ENCODE assay signal across 28 cellular contexts in the genomic region with DNA sequence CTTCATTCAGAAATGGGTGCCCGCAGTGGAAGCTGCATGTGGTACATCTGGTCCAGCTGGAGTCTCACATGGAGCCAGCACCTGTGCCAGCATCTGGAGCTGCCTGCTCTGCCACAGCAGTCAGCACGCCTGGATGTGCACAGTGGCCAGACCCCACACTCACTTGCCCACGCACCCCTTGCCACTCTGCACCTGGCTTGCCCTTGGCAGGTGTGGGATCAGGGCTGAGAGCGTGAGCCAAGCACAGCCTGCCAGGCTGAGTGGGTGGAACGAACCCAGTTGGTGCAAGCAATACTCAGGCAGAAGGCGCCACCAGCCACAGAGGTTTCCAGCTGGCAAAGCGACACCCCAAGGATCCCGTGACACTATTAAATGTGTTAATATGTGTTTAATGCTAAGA.
"Had no signal": no experiment of that assay in that cellular context is flagged by ENCODE, and none has a peak within 500 bp of the region (broad histone marks: within the 10 kb centered on the region; RNA-seq: fewer than 3 reads in every experiment).

No MANE protein-coding gene starts in this region.

- H3K27me3 Mint-ChIP-seq: activated CD4-positive, alpha-beta memory T cell treated with anti-CD3 and anti-CD28 coated beads for 36 hours; activated CD4-positive, alpha-beta T cell treated with anti-CD3 and anti-CD28 coated beads for 36 hours; activated CD4-positive, alpha-beta T cell treated with anti-CD3 and anti-CD28 coated beads, Interleukin-2, amount 10 ng/mL, durations not matched to agents 24 days and 14 days; activated CD8-positive, alpha-beta memory T cell treated with anti-CD3 and anti-CD28 coated beads, Interleukin-2, amount 10 ng/mL, durations not matched to agents 7 days and 5 days; activated naive CD8-positive, alpha-beta T cell; activated T-cell treated with anti-CD3 and anti-CD28 coated beads, Interleukin-2, amount 50 U/mL, for 24 hours had no signal

- FAIRE-seq: astrocyte, colon, endometrium, endothelial cell of umbilical vein had no signal

- ATAC-seq: activated CD4-positive, alpha-beta T cell treated with anti-CD3 and anti-CD28 coated beads for 36 hours; activated CD8-positive, alpha-beta memory T cell treated with anti-CD3 and anti-CD28 coated beads, Interleukin-2, amount 10 ng/mL, durations not matched to agents 7 days and 5 days; activated CD8-positive, alpha-beta T cell treated with anti-CD3 and anti-CD28 coated beads, Interleukin-2, amount 10 ng/mL, durations not matched to agents 7 days and 5 days; activated T-cell treated with anti-CD3 and anti-CD28 coated beads, Interleukin-2, amount 50 U/mL, for 72 hours had no signal

- H3K36me3 ChIP-seq: brain microvascular endothelial cell, esophagus squamous epithelium had no signal

- H3K27ac Mint-ChIP-seq: activated CD4-positive, alpha-beta memory T cell treated with anti-CD3 and anti-CD28 coated beads for 36 hours; activated CD4-positive, alpha-beta T cell treated with anti-CD3 and anti-CD28 coated beads for 36 hours; activated CD4-positive, alpha-beta T cell treated with anti-CD3 and anti-CD28 coated beads, Interleukin-2, amount 10 ng/mL, durations not matched to agents 24 days and 14 days; activated CD8-positive, alpha-beta memory T cell treated with anti-CD3 and anti-CD28 coated beads, Interleukin-2, amount 10 ng/mL, durations not matched to agents 7 days and 5 days; activated CD8-positive, alpha-beta T cell treated with anti-CD3 and anti-CD28 coated beads, Interleukin-2, amount 10 ng/mL, durations not matched to agents 7 days and 5 days; activated naive CD8-positive, alpha-beta T cell; activated T-cell treated with anti-CD3 and anti-CD28 coated beads, Interleukin-2, amount 50 U/mL, for 24 hours; activated T-cell treated with anti-CD3 and anti-CD28 coated beads, Interleukin-2, amount 50 U/mL, for 72 hours had no signal

- H3K27me3 ChIP-seq: brain microvascular endothelial cell, esophagus squamous epithelium had no signal

- DNase-seq: activated CD4-positive, alpha-beta memory T cell treated with anti-CD3 and anti-CD28 coated beads for 36 hours; activated CD4-positive, alpha-beta T cell treated with anti-CD3 and anti-CD28 coated beads for 36 hours; activated CD4-positive, alpha-beta T cell treated with anti-CD3 and anti-CD28 coated beads, Interleukin-2, amount 10 ng/mL, durations not matched to agents 24 days and 14 days; activated CD4-positive, CD25-positive, alpha-beta regulatory T cell; activated CD4-positive, CD25-positive, alpha-beta regulatory T cell treated with anti-CD3 and anti-CD28 coated beads, Interleukin-2, amount 50 U/mL, for 72 hours; activated CD8-positive, alpha-beta memory T cell treated with anti-CD3 and anti-CD28 coated beads, Interleukin-2, amount 10 ng/mL, durations not matched to agents 7 days and 5 days; activated CD8-positive, alpha-beta memory T cell treated with anti-CD3 and anti-CD28 coated beads, Interleukin-2, amount 50 U/mL, for 4 hours; activated CD8-positive, alpha-beta T cell treated with anti-CD3 and anti-CD28 coated beads, Interleukin-2, amount 10 ng/mL, durations not matched to agents 7 days and 5 days; activated gamma-delta T cell treated with Interleukin-2 at 50 U/mL for 16 hours; activated naive CD4-positive, alpha-beta T cell treated with anti-CD3 and anti-CD28 coated beads, Interleukin-2, amount 50 U/mL, for 16 hours; activated naive CD4-positive, alpha-beta T cell treated with Interleukin-2 at 50 U/mL for 16 hours; activated T-cell treated with anti-CD3 and anti-CD28 coated beads, Interleukin-2, amount 50 U/mL, for 24 hours; activated T-cell treated with anti-CD3 and anti-CD28 coated beads, Interleukin-2, amount 50 U/mL, for 72 hours; amniotic stem cell; anterior cingulate cortex; brain microvascular endothelial cell; caudate nucleus; cortex of kidney; dermis blood vessel endothelial cell; effector CD8-positive, alpha-beta T cell; esophagus squamous epithelium; foreskin melanocyte; T-helper 2 cell had no signal

- H3K36me3 Mint-ChIP-seq: activated CD4-positive, alpha-beta memory T cell treated with anti-CD3 and anti-CD28 coated beads for 36 hours; activated CD8-positive, alpha-beta memory T cell treated with anti-CD3 and anti-CD28 coated beads, Interleukin-2, amount 10 ng/mL, durations not matched to agents 7 days and 5 days; activated naive CD8-positive, alpha-beta T cell had no signal

- H3K4me3 ChIP-seq: esophagus squamous epithelium had no signal

- H3K9me3 ChIP-seq: esophagus squamous epithelium had no signal

- H3K4me1 Mint-ChIP-seq: activated CD4-positive, alpha-beta T cell treated with anti-CD3 and anti-CD28 coated beads for 36 hours; activated CD4-positive, alpha-beta T cell treated with anti-CD3 and anti-CD28 coated beads, Interleukin-2, amount 10 ng/mL, durations not matched to agents 24 days and 14 days; activated CD8-positive, alpha-beta memory T cell treated with anti-CD3 and anti-CD28 coated beads, Interleukin-2, amount 10 ng/mL, durations not matched to agents 7 days and 5 days had no signal

- H3K27ac ChIP-seq: brain microvascular endothelial cell, esophagus squamous epithelium had no signal

- H3K4me3 Mint-ChIP-seq: activated CD4-positive, alpha-beta memory T cell treated with anti-CD3 and anti-CD28 coated beads for 36 hours; activated CD4-positive, alpha-beta T cell treated with anti-CD3 and anti-CD28 coated beads for 36 hours; activated CD4-positive, alpha-beta T cell treated with anti-CD3 and anti-CD28 coated beads, Interleukin-2, amount 10 ng/mL, durations not matched to agents 24 days and 14 days; activated CD8-positive, alpha-beta memory T cell treated with anti-CD3 and anti-CD28 coated beads, Interleukin-2, amount 10 ng/mL, durations not matched to agents 7 days and 5 days; activated CD8-positive, alpha-beta T cell treated with anti-CD3 and anti-CD28 coated beads, Interleukin-2, amount 10 ng/mL, durations not matched to agents 7 days and 5 days; activated naive CD8-positive, alpha-beta T cell; activated T-cell treated with anti-CD3 and anti-CD28 coated beads, Interleukin-2, amount 50 U/mL, for 24 hours; activated T-cell treated with anti-CD3 and anti-CD28 coated beads, Interleukin-2, amount 50 U/mL, for 72 hours had no signal

- H3K9me3 Mint-ChIP-seq: activated CD4-positive, alpha-beta memory T cell treated with anti-CD3 and anti-CD28 coated beads for 36 hours; activated CD4-positive, alpha-beta T cell treated with anti-CD3 and anti-CD28 coated beads, Interleukin-2, amount 10 ng/mL, durations not matched to agents 24 days and 14 days; activated T-cell treated with anti-CD3 and anti-CD28 coated beads, Interleukin-2, amount 50 U/mL, for 24 hours; activated T-cell treated with anti-CD3 and anti-CD28 coated beads, Interleukin-2, amount 50 U/mL, for 72 hours had no signal
